ENCODE assay signal across 1 cellular context in genomic region chr9:38075272-38075671, GRCh38.
A peak's percentile ranks its signal among the peaks of the same experiment; 100 is the strongest.
TF ChIP-seq lines count a peak whose summit lies in the region.

No MANE protein-coding gene starts in this region.

TF ChIP-seq in HepG2, 621 proteins besides CTCF, POLR2A, EP300 and RAD21:
- TF ChIP-seq ZNF687 (CRISPR knock-in tag; IDR thresholded peaks at IDR 0.05) (0 out of 2 replicates have a peak, but pooled peaks have one; percentile 5), NCOA2 (CRISPR knock-in tag; IDR thresholded peaks at IDR 0.05) (no peak)
TF ChIP-seq in HepG2: peak in this region for 1.
